ENCODE assay signal across 3 cellular contexts in the genomic region with DNA sequence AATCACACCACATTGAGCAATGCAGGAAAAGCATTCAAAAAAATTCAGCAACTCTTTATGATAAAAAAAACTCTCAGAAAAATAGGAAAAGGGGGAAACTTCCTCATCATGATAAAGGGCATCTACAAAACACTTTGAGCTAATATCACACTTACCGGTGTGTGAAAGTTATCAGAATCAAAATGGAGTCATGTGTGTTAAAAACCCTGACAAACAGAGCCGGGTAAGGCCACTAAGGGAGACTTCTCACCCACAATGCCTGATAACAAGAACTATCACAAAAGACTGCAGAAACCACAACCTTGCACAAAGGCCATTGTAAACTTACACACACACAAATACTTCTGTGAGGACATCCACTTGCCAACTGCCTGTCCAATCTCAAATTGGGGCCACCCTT.
"Had no signal": no experiment of that assay in that cellular context is flagged by ENCODE, and none has a peak within 500 bp of the region (broad histone marks: within the 10 kb centered on the region; RNA-seq: fewer than 3 reads in every experiment).

No MANE protein-coding gene starts in this region.

- ATAC-seq: GM12878 had no signal

- DNase-seq: GDM1, GF-D8 had no signal
